ENCODE assay signal across 1 cellular context in the genomic region with DNA sequence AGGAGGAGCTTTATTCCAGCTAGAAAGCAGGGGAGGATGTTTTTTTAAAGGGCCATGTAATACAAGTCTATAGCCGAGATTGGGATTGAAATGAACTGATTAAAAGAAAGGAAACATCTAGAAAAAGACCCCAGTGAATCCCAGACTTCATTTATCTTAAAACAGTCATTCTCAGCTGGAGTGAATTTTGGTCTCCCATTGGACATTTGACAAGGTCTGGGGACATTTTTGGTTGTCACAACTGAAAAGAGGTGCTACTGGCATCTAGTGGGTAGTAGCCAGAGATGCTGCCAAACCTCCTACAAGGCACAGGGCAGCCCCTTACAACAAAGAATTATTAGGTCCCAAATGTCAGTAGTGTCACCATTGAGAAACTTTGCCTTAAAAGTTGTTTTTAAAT.
TF ChIP-seq lines count a peak whose summit lies in the region.

No MANE protein-coding gene starts in this region.

TF ChIP-seq in GM23338, 12 proteins besides CTCF, POLR2A, EP300 and RAD21 (continued from another document):
- TF ChIP-seq, protein P1, sequence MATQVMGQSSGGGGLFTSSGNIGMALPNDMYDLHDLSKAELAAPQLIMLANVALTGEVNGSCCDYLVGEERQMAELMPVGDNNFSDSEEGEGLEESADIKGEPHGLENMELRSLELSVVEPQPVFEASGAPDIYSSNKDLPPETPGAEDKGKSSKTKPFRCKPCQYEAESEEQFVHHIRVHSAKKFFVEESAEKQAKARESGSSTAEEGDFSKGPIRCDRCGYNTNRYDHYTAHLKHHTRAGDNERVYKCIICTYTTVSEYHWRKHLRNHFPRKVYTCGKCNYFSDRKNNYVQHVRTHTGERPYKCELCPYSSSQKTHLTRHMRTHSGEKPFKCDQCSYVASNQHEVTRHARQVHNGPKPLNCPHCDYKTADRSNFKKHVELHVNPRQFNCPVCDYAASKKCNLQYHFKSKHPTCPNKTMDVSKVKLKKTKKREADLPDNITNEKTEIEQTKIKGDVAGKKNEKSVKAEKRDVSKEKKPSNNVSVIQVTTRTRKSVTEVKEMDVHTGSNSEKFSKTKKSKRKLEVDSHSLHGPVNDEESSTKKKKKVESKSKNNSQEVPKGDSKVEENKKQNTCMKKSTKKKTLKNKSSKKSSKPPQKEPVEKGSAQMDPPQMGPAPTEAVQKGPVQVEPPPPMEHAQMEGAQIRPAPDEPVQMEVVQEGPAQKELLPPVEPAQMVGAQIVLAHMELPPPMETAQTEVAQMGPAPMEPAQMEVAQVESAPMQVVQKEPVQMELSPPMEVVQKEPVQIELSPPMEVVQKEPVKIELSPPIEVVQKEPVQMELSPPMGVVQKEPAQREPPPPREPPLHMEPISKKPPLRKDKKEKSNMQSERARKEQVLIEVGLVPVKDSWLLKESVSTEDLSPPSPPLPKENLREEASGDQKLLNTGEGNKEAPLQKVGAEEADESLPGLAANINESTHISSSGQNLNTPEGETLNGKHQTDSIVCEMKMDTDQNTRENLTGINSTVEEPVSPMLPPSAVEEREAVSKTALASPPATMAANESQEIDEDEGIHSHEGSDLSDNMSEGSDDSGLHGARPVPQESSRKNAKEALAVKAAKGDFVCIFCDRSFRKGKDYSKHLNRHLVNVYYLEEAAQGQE (IDR thresholded peaks at IDR 0.05; ENCODE audit: unreplicated experiment): no peak
- TF ChIP-seq NANOG (IDR thresholded peaks at IDR 0.05; ENCODE audit: borderline replicate concordance): no peak
- no peak for TF ChIP-seq EZH2 (IDR thresholded peaks at IDR 0.05; ENCODE audit: low read depth, unreplicated experiment)
- TF ChIP-seq, protein P2, sequence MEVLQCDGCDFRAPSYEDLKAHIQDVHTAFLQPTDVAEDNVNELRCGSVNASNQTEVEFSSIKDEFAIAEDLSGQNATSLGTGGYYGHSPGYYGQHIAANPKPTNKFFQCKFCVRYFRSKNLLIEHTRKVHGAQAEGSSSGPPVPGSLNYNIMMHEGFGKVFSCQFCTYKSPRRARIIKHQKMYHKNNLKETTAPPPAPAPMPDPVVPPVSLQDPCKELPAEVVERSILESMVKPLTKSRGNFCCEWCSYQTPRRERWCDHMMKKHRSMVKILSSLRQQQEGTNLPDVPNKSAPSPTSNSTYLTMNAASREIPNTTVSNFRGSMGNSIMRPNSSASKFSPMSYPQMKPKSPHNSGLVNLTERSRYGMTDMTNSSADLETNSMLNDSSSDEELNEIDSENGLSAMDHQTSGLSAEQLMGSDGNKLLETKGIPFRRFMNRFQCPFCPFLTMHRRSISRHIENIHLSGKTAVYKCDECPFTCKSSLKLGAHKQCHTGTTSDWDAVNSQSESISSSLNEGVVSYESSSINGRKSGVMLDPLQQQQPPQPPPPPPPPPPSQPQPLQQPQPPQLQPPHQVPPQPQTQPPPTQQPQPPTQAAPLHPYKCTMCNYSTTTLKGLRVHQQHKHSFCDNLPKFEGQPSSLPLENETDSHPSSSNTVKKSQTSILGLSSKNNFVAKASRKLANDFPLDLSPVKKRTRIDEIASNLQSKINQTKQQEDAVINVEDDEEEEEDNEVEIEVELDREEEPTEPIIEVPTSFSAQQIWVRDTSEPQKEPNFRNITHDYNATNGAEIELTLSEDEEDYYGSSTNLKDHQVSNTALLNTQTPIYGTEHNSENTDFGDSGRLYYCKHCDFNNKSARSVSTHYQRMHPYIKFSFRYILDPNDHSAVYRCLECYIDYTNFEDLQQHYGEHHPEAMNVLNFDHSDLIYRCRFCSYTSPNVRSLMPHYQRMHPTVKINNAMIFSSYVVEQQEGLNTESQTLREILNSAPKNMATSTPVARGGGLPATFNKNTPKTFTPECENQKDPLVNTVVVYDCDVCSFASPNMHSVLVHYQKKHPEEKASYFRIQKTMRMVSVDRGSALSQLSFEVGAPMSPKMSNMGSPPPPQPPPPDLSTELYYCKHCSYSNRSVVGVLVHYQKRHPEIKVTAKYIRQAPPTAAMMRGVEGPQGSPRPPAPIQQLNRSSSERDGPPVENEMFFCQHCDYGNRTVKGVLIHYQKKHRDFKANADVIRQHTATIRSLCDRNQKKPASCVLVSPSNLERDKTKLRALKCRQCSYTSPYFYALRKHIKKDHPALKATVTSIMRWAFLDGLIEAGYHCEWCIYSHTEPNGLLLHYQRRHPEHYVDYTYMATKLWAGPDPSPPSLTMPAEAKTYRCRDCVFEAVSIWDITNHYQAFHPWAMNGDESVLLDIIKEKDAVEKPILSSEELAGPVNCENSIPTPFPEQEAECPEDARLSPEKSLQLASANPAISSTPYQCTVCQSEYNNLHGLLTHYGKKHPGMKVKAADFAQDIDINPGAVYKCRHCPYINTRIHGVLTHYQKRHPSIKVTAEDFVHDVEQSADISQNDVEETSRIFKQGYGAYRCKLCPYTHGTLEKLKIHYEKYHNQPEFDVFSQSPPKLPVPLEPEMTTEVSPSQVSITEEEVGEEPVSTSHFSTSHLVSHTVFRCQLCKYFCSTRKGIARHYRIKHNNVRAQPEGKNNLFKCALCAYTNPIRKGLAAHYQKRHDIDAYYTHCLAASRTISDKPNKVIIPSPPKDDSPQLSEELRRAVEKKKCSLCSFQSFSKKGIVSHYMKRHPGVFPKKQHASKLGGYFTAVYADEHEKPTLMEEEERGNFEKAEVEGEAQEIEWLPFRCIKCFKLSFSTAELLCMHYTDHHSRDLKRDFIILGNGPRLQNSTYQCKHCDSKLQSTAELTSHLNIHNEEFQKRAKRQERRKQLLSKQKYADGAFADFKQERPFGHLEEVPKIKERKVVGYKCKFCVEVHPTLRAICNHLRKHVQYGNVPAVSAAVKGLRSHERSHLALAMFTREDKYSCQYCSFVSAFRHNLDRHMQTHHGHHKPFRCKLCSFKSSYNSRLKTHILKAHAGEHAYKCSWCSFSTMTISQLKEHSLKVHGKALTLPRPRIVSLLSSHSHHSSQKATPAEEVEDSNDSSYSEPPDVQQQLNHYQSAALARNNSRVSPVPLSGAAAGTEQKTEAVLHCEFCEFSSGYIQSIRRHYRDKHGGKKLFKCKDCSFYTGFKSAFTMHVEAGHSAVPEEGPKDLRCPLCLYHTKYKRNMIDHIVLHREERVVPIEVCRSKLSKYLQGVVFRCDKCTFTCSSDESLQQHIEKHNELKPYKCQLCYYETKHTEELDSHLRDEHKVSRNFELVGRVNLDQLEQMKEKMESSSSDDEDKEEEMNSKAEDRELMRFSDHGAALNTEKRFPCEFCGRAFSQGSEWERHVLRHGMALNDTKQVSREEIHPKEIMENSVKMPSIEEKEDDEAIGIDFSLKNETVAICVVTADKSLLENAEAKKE (CRISPR knock-in tag; IDR thresholded peaks at IDR 0.05): no peak
- TF ChIP-seq STAT1 (IDR thresholded peaks at IDR 0.05; ENCODE audit: unreplicated experiment): no peak
- no peak for TF ChIP-seq ZNF114 (CRISPR knock-in tag; IDR thresholded peaks at IDR 0.05)
